Comparison of ENCODE assay signal across 8 cellular contexts in the genomic region with DNA sequence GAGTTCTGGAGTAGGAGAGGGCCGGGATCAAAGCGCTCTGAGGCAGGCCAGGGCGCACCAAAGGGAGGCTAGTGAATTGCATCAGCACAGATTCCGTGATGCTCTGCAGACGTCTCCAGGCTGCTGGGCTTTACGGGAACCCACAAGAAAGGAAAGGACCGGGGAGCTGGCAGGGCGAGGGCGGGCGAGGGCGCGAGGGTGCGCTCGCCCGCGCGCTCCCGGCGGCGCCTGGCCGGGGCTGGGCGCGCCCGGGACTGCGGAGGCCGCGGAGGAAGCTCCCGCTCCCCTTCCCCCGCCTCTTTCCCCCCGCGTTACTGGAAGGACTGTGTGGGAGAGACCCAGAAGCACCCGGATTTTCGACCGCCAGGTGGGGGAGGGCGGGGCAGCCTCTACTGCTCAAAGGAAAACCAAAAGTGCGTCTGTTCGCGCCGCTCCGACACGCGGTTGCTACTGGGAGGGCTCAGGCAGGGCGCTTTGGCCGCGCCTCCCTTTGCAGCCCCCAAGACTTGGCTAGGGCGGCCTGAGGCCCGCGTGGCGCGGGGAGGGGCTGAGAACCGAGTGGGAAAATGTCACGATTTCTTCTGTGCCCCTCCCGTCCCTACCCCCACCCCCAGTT. TPM values are rescaled to one million over a fixed set of nuclear protein-coding genes. Genes with fewer than 3 reads are reported as not detected.
A peak's percentile ranks its signal among the peaks of the same experiment; 100 is the strongest.
DNase-seq lines count a peak whose midpoint lies in the region; ATAC-seq and TF ChIP-seq lines count a peak whose summit lies in the region.

No MANE protein-coding gene starts in this region.

- CTCF ChIA-PET in OCI-LY7 (lab: Charles Lee; ENCODE audit: unreplicated experiment): no interaction called here

- H3K27me3 Mint-ChIP-seq in activated T-cell treated with anti-CD3 and anti-CD28 coated beads, Interleukin-2, amount 50 U/mL, for 72 hours (ENCODE audit: low read depth): no peaks in the 10 kb centered on the region

- H3K4me1 Mint-ChIP-seq in activated T-cell treated with anti-CD3 and anti-CD28 coated beads, Interleukin-2, amount 50 U/mL, for 72 hours (ENCODE audit: low read depth): peaks cover 40% of the 10 kb centered on the region

- no TSS peak for BruUV-seq in OCI-LY7 (replicated peaks; lab: Mats Ljungman, UMichigan)

- H3K9me3 ChIP-seq in OCI-LY7 (ENCODE audit: low read length) (no peaks in the 10 kb centered on the region), esophagus squamous epithelium (no peaks in the 10 kb centered on the region)

- no peaks in the 10 kb centered on the region for H3K79me2 ChIP-seq in OCI-LY7 (ENCODE audit: insufficient read depth, low read depth, low read length)

- peak overlapping the region; percentile 92 for H2AFZ ChIP-seq in OCI-LY7 (ENCODE audit: low read length)

- H3K27ac ChIP-seq in OCI-LY7 (ENCODE audit: low read depth, low read length, poor library complexity, severe bottlenecking) (no peak overlapping the region), esophagus squamous epithelium (peak overlapping the region; percentile 100)

- no peaks in the 10 kb centered on the region for H3K9me2 ChIP-seq in OCI-LY7 (ENCODE audit: insufficient read depth, low read length)

- no peak for TF ChIP-seq CTCF in OCI-LY7 (conservative IDR thresholded peaks at IDR 0.05; ENCODE audit: low read length)
- TF ChIP-seq CTCF in esophagus squamous epithelium (IDR thresholded peaks at IDR 0.05): peak in 5 of 6 experiments; percentile 15 to 63 (median 36)

- WGBS in esophagus squamous epithelium, 2 donors: 0 to 1% methylated on average over 16 to 31 of the region's 53 CpGs

- H3K4me1 ChIP-seq in OCI-LY7 (ENCODE audit: insufficient read depth, low read length, poor library complexity, severe bottlenecking) (peaks cover 21% of the 10 kb centered on the region), esophagus squamous epithelium (peaks cover 11 to 43% (median 18%) of the 10 kb centered on the region in 3 donors)

- POLR2A ChIA-PET in OCI-LY7 (lab: Charles Lee): no interaction called here

- DNase-seq in DMS53 treated with DMSO at 0.1 percent for 48 hours (lab: John Stamatoyannopoulos, UW; ENCODE audit: unreplicated experiment) (peak; percentile 51), OCI-LY7 (ENCODE audit: low spot score) (peak; percentile 60), esophagus squamous epithelium (lab: John Stamatoyannopoulos, UW) (peak; percentile 50), myocyte (ENCODE audit: low read depth) (peak; percentile 90)
- peak; percentile 94 to 95 for DNase-seq in activated T-cell treated with anti-CD3 and anti-CD28 coated beads, Interleukin-2, amount 50 U/mL, for 72 hours
- peak; percentile 95 for DNase-seq in stimulated activated CD8-positive, alpha-beta memory T cell treated with anti-CD3 and anti-CD28 coated beads, Interleukin-7, amount 100 ng/mL, for 4 hours (ENCODE audit: low read depth in 2 of 2)

- intact Hi-C loops in OCI-LY7 (cut with micrococcal nuclease; ENCODE audit: unreplicated experiment): loop anchor here (5.0 kb wide), 2 partner anchors 362 to 618 kb away; partner anchors contain the start of genes MRPL33 and PPP1CB
- intact Hi-C loops in esophagus squamous epithelium (cut with DNase I): loop anchor here (5.0 to 10.0 kb wide), 3 partner anchors 113 to 676 kb away; no protein-coding TSS in a partner anchor

- peak overlapping the region; percentile 95 for H3K27ac Mint-ChIP-seq in activated T-cell treated with anti-CD3 and anti-CD28 coated beads, Interleukin-2, amount 50 U/mL, for 72 hours

- no peaks in the 10 kb centered on the region for H3K9me3 Mint-ChIP-seq in activated T-cell treated with anti-CD3 and anti-CD28 coated beads, Interleukin-2, amount 50 U/mL, for 72 hours

- no peaks in the 10 kb centered on the region for H3K36me3 ChIP-seq in OCI-LY7 (ENCODE audit: insufficient read depth, low read length)
- H3K36me3 ChIP-seq in esophagus squamous epithelium: peaks cover 0 to 11% (median 0%) of the 10 kb centered on the region in 3 donors

- peak overlapping the region; percentile 84 for H3K4me2 ChIP-seq in OCI-LY7 (ENCODE audit: low read length)

- H3K27me3 ChIP-seq in esophagus squamous epithelium: no peaks in the 10 kb centered on the region

- H3K4me3 Mint-ChIP-seq in activated T-cell treated with anti-CD3 and anti-CD28 coated beads, Interleukin-2, amount 50 U/mL, for 72 hours: peak overlapping the region; percentile 88 to 90

- ATAC-seq in HG03159 (IDR thresholded peaks at IDR 0.05; ENCODE audit: unreplicated experiment) (peak; percentile 27), HG03139 (IDR thresholded peaks at IDR 0.05; ENCODE audit: unreplicated experiment) (no peak)
- peak; percentile 55 to 58 for ATAC-seq in activated T-cell treated with anti-CD3 and anti-CD28 coated beads, Interleukin-2, amount 50 U/mL, for 72 hours (replicated peaks in 1 of 2)

- H3K36me3 Mint-ChIP-seq in activated T-cell treated with anti-CD3 and anti-CD28 coated beads, Interleukin-2, amount 50 U/mL, for 72 hours (ENCODE audit: insufficient read depth in 2 of 2): peaks cover 6 to 11% of the 10 kb centered on the region in 2 donors

- no peaks in the 10 kb centered on the region for H4K20me1 ChIP-seq in OCI-LY7 (ENCODE audit: insufficient read depth, low read length)

- TF ChIP-seq POLR2A in esophagus squamous epithelium (IDR thresholded peaks at IDR 0.05): peak in 3 of 4 donors; percentile 38 to 79 (median 67)

- peak overlapping the region; percentile 74 for H3K4me3 ChIP-seq in OCI-LY7 (ENCODE audit: low read depth, low read length, poor library complexity, severe bottlenecking)
- peak overlapping the region; percentile 84 to 98 (median 97) for H3K4me3 ChIP-seq in esophagus squamous epithelium

RNA-seq across cellular contexts. Expression of gene FOSL2, which starts 2.3 kb away (rescaled TPM):
- total RNA-seq in OCI-LY7 (2014; rRNA removed; shearing (Covaris generic)): 0.03 and 0.35 TPM in 2 replicates
- total RNA-seq in OCI-LY7 (2022) (0.39 and 1.0 TPM in 2 replicates), esophagus squamous epithelium (100 to 1,000 TPM; 100 to 234 (median 144) TPM), myocyte (106 and 124 TPM in 2 replicates)
- total RNA-seq in activated T-cell treated with anti-CD3 and anti-CD28 coated beads, Interleukin-2, amount 50 U/mL, for 72 hours: 100 to 1,000 TPM; 176 to 248 TPM
- polyA plus RNA-seq in myocyte (2012): 58.3 TPM

Comparison
In these comparisons a context has a peak if more than half of its experiments do, and no peak if none do; other contexts are left out.
1. RNA of gene FOSL2, which starts 2.3 kb away (total RNA-seq): 176 to 248 TPM in activated T-cell treated with anti-CD3 and anti-CD28 coated beads, Interleukin-2, amount 50 U/mL, for 72 hours, 100 to 234 TPM in esophagus squamous epithelium and 106 to 124 TPM in myocyte; 0.03 to 1.0 TPM in OCI-LY7; every median in the first group is over 10 times any median in the second.
2. Peak in every context shown above with its lines, with median percentiles within 50 percentile points of each other: DNase-seq.